Comparison of ENCODE assay signal across 32 cellular contexts in genomic region chr4:66506985-66507384, GRCh38.
"Had no signal": no experiment of that assay in that cellular context is flagged by ENCODE, and none has a peak within 500 bp of the region (broad histone marks: within the 10 kb centered on the region; RNA-seq: fewer than 3 reads in every experiment).

No MANE protein-coding gene starts in this region.

- ATAC-seq: activated naive CD4-positive, alpha-beta T cell treated with anti-CD3 and anti-CD28 coated beads, Interleukin-2, amount 50 U/mL, for 72 hours; activated naive CD8-positive, alpha-beta T cell treated with anti-CD3 and anti-CD28 coated beads, Interleukin-2, amount 50 U/mL, for 24 hours; activated T-cell treated with anti-CD3 and anti-CD28 coated beads, Interleukin-2, amount 50 U/mL, for 4 hours; activated T-cell treated with anti-CD3 and anti-CD28 coated beads, Interleukin-2, amount 50 U/mL, for 72 hours; activated T-helper 17 cell treated with anti-CD3 and anti-CD28 coated beads, Interleukin-2, amount 50 U/mL, for 72 hours; body of pancreas had no signal

- H3K27ac ChIP-seq: adrenal gland, ascending aorta, body of pancreas, brain microvascular endothelial cell, breast epithelium had no signal

- H3K27me3 ChIP-seq: adrenal gland, ascending aorta, body of pancreas, brain microvascular endothelial cell, breast epithelium had no signal

- H3K4me3 ChIP-seq: adrenal gland, ascending aorta, body of pancreas, breast epithelium had no signal

- H3K36me3 ChIP-seq: adrenal gland, ascending aorta, brain microvascular endothelial cell, breast epithelium had no signal

- H3K9me3 ChIP-seq: ascending aorta, body of pancreas had no signal

- DNase-seq: activated effector memory CD4-positive, alpha-beta T cell treated with anti-CD3 and anti-CD28 coated beads, Interleukin-2, amount 50 U/mL, for 16 hours; activated effector memory CD4-positive, alpha-beta T cell treated with Interleukin-2 at 50 U/mL for 16 hours; activated gamma-delta T cell; activated gamma-delta T cell treated with Interleukin-2 at 50 U/mL for 16 hours; activated naive CD4-positive, alpha-beta T cell; activated naive CD4-positive, alpha-beta T cell treated with anti-CD3 and anti-CD28 coated beads for 36 hours; activated naive CD4-positive, alpha-beta T cell treated with anti-CD3 and anti-CD28 coated beads, Interleukin-2, amount 10 ng/mL, durations not matched to agents 7 days and 5 days; activated naive CD4-positive, alpha-beta T cell treated with anti-CD3 and anti-CD28 coated beads, Interleukin-2, amount 50 U/mL, for 16 hours; activated naive CD4-positive, alpha-beta T cell treated with Interleukin-2 at 50 U/mL for 16 hours; activated naive CD8-positive, alpha-beta T cell treated with anti-CD3 and anti-CD28 coated beads for 36 hours; activated naive CD8-positive, alpha-beta T cell treated with anti-CD3 and anti-CD28 coated beads, Interleukin-2, amount 10 ng/mL, durations not matched to agents 7 days and 5 days; activated naive CD8-positive, alpha-beta T cell treated with anti-CD3 and anti-CD28 coated beads, Interleukin-2, amount 50 U/mL, for 24 hours; activated T-cell treated with anti-CD3 and anti-CD28 coated beads for 4 hours; activated T-cell treated with anti-CD3 and anti-CD28 coated beads, Interleukin-2, amount 50 U/mL, for 1 hour; activated T-cell treated with anti-CD3 and anti-CD28 coated beads, Interleukin-2, amount 50 U/mL, for 24 hours; activated T-cell treated with anti-CD3 and anti-CD28 coated beads, Interleukin-2, amount 50 U/mL, for 4 hours; activated T-cell treated with anti-CD3 and anti-CD28 coated beads, Interleukin-2, amount 50 U/mL, for 48 hours; activated T-cell treated with anti-CD3 and anti-CD28 coated beads, Interleukin-2, amount 50 U/mL, for 72 hours; adrenal gland; amniotic stem cell; amygdala; anterior cingulate cortex; aorta; body of pancreas; brain microvascular endothelial cell; caudate nucleus; central memory CD4-positive, alpha-beta T cell; cerebellar nuclear complex had no signal

- H3K4me1 ChIP-seq: adrenal gland, ascending aorta, body of pancreas, breast epithelium had no signal
